ENCODE assay signal across 13 cellular contexts in genomic region chr5:74179183-74179582, GRCh38.
DNase-seq lines count a peak whose midpoint lies in the region; ATAC-seq, FAIRE-seq and TF ChIP-seq lines count a peak whose summit lies in the region.
"Had no signal": no experiment of that assay in that cellular context is flagged by ENCODE, and none has a peak within 500 bp of the region (broad histone marks: within the 10 kb centered on the region; RNA-seq: fewer than 3 reads in every experiment).

No MANE protein-coding gene starts in this region.

- H3K9me3 ChIP-seq in hepatocyte (ENCODE audit: low read depth), result no peaks in the 10 kb centered on the region
- H3K9me3 ChIP-seq: thyroid gland had no signal

- no peaks in the 10 kb centered on the region for H3K36me3 ChIP-seq in hepatocyte (replicated peaks; ENCODE audit: insufficient read depth, low read depth)
- H3K36me3 ChIP-seq: thyroid gland had no signal

- H3K4me3 ChIP-seq in astrocyte of the spinal cord (ENCODE audit: low read depth, low read length), result no peak overlapping the region
- H3K4me3 ChIP-seq in hepatocyte, result no peak overlapping the region
- H3K4me3 ChIP-seq: dorsolateral prefrontal cortex, thyroid gland had no signal

- H2AFZ ChIP-seq in hepatocyte, result no peak overlapping the region

- no peak overlapping the region for H3K4me2 ChIP-seq in hepatocyte

- H3K27ac ChIP-seq in hepatocyte, result peak overlapping the region; percentile 9
- H3K27ac ChIP-seq: dorsolateral prefrontal cortex, thyroid gland, VCaP had no signal

- in situ Hi-C loops in astrocyte of the spinal cord (cut with HindIII; ENCODE audit: low sequenced_read_pairs), result no loop called here

- no peak for FAIRE-seq in urothelium cell line (lab: Jason Lieb, UNC)

- intact Hi-C loops in Right ventricle myocardium inferior (cut with DNase I), result no loop called here
- intact Hi-C loops in cardiac septum (cut with DNase I), result no loop called here

- DNase-seq in Right ventricle myocardium inferior (ENCODE audit: missing footprints), result no peak
- DNase-seq in cardiac septum (ENCODE audit: low spot score), result no peak
- peak; percentile 94 for DNase-seq in astrocyte of the spinal cord (ENCODE audit: low read depth, low spot score)
- DNase-seq in hepatocyte (ENCODE audit: low spot score), result peak; percentile 41
- peak; percentile 18 for DNase-seq in urothelium cell line (ENCODE audit: low spot score)
- no peak for DNase-seq in stimulated activated naive CD8-positive, alpha-beta T cell treated with anti-CD3 and anti-CD28 coated beads, Interleukin-15, Interleukin-2, amounts not matched to agents 100 U/mL and 50 U/mL, for 24 hours
- no peak for DNase-seq in hippocampal formation (lab: John Stamatoyannopoulos, UW)
- DNase-seq: AML-193, dorsolateral prefrontal cortex, NCI-H146, thyroid gland had no signal

- ATAC-seq in Right ventricle myocardium inferior, result peak; percentile 54
- ATAC-seq in GM21515 (IDR thresholded peaks at IDR 0.05; ENCODE audit: unreplicated experiment), result no peak
- no peak for ATAC-seq in stimulated activated naive CD8-positive, alpha-beta T cell treated with anti-CD3 and anti-CD28 coated beads, Interleukin-15, Interleukin-2, amounts not matched to agents 100 U/mL and 50 U/mL, for 24 hours

- no peaks in the 10 kb centered on the region for H3K9me2 ChIP-seq in hepatocyte (replicated peaks; ENCODE audit: insufficient read depth)

- no peak for TF ChIP-seq CTCF in astrocyte of the spinal cord (IDR thresholded peaks at IDR 0.05; ENCODE audit: low read depth, low read length)
- TF ChIP-seq CTCF in hepatocyte (IDR thresholded peaks at IDR 0.05; ENCODE audit: poor library complexity), result no peak

- no peaks in the 10 kb centered on the region for H3K27me3 ChIP-seq in hepatocyte
- H3K27me3 ChIP-seq: dorsolateral prefrontal cortex, thyroid gland had no signal

- no peaks in the 10 kb centered on the region for H4K20me1 ChIP-seq in hepatocyte (ENCODE audit: insufficient read depth, poor library complexity, severe bottlenecking)

- no peaks in the 10 kb centered on the region for H3K79me2 ChIP-seq in hepatocyte

- no peaks in the 10 kb centered on the region for H3K4me1 ChIP-seq in hepatocyte (ENCODE audit: insufficient read depth)
- H3K4me1 ChIP-seq: thyroid gland had no signal

- WGBS in hepatocyte (ENCODE audit: low lambda C conversion rate, missing lambda C conversion rate), result 72% methylated on average over 2 of the region's 2 CpGs

Comparison
In these comparisons a context has a peak if more than half of its experiments do, and no peak if none do; other contexts are left out.
1. DNase-seq: peak in astrocyte of the spinal cord (single experiment), hepatocyte (single experiment) and urothelium cell line (single experiment); none in Right ventricle myocardium inferior (single experiment), cardiac septum (single experiment), stimulated activated naive CD8-positive, alpha-beta T cell treated with anti-CD3 and anti-CD28 coated beads, Interleukin-15, Interleukin-2, amounts not matched to agents 100 U/mL and 50 U/mL, for 24 hours (single experiment) and hippocampal formation (0 of 2).